ENCODE assay signal across 1 cellular context in the genomic region with DNA sequence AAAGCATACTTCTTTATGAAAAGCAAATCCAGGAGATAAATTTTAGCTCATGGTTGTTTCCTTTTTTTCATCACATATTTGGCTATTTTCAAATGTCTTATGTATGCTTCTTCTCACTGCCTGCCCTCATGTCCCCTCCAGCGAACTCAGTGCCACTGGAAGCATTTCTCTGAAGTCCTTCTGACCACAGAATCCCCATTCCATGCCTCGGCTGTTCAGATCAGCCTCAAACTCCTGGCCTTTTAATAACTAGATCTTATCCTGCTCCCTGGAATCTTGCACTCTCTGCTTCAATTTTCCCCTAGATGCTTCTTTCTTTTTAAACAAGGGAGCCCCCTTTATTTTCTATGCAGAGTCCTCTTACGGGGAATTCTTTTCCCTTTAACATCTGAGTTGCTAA.
TF ChIP-seq lines count a peak whose summit lies in the region.

No MANE protein-coding gene starts in this region.

TF ChIP-seq in SK-N-SH, 30 proteins besides CTCF, POLR2A, EP300 and RAD21 (continued from another document):
- no peak for TF ChIP-seq REST (IDR thresholded peaks at IDR 0.05; ENCODE audit: low read depth, low read length)
- no peak for TF ChIP-seq YY1 (IDR thresholded peaks at IDR 0.05; ENCODE audit: low read depth)
- no peak for TF ChIP-seq GABPA (IDR thresholded peaks at IDR 0.05; ENCODE audit: low read depth)
- TF ChIP-seq GATA2 (CRISPR knock-in tag; IDR thresholded peaks at IDR 0.05): no peak
- no peak for TF ChIP-seq JUND (IDR thresholded peaks at IDR 0.05)
- TF ChIP-seq ZBTB33 (IDR thresholded peaks at IDR 0.05; ENCODE audit: borderline replicate concordance, low read depth): no peak
- TF ChIP-seq ELF1 (IDR thresholded peaks at IDR 0.05): no peak
- TF ChIP-seq TEAD4 (IDR thresholded peaks at IDR 0.05; ENCODE audit: borderline replicate concordance, insufficient read depth): no peak
- TF ChIP-seq SMC3 (IDR thresholded peaks at IDR 0.05; ENCODE audit: low read depth, low read length): no peak
- no peak for TF ChIP-seq RXRA (IDR thresholded peaks at IDR 0.05; ENCODE audit: borderline replicate concordance, low read depth)
- no peak for TF ChIP-seq FOXM1 (IDR thresholded peaks at IDR 0.05; ENCODE audit: low read depth)
- no peak for TF ChIP-seq RCOR1 (IDR thresholded peaks at IDR 0.05; ENCODE audit: low read length)
- TF ChIP-seq, protein P1, sequence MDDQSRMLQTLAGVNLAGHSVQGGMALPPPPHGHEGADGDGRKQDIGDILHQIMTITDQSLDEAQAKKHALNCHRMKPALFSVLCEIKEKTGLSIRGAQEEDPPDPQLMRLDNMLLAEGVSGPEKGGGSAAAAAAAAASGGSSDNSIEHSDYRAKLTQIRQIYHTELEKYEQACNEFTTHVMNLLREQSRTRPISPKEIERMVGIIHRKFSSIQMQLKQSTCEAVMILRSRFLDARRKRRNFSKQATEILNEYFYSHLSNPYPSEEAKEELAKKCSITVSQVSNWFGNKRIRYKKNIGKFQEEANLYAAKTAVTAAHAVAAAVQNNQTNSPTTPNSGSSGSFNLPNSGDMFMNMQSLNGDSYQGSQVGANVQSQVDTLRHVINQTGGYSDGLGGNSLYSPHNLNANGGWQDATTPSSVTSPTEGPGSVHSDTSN (IDR thresholded peaks at IDR 0.05): no peak
- no peak for TF ChIP-seq MEF2A (IDR thresholded peaks at IDR 0.05; ENCODE audit: borderline replicate concordance, low read depth)
- TF ChIP-seq FOXJ3 (CRISPR knock-in tag; IDR thresholded peaks at IDR 0.05): no peak
- TF ChIP-seq TCF12 (IDR thresholded peaks at IDR 0.05): no peak
